Comparison of ENCODE assay signal across 9 cellular contexts in genomic region chr11:86064236-86064803, GRCh38. TPM values are rescaled to one million over a fixed set of nuclear protein-coding genes. Genes with fewer than 3 reads are reported as not detected.
DNase-seq lines count a peak whose midpoint lies in the region; ATAC-seq and TF ChIP-seq lines count a peak whose summit lies in the region.
"Had no signal": no experiment of that assay in that cellular context is flagged by ENCODE, and none has a peak within 500 bp of the region (broad histone marks: within the 10 kb centered on the region; RNA-seq: fewer than 3 reads in every experiment).

No MANE protein-coding gene starts in this region.

- H3K4me3 ChIP-seq in endocrine pancreas (ENCODE audit: control insufficient read depth, insufficient read depth, low read length) (peak overlapping the region; percentile 34), sigmoid colon (peak overlapping the region in 3 of 4 donors; percentile 9 to 95 (median 88))

- 72 to 77% methylated on average over 5 of the region's 5 CpGs for WGBS in sigmoid colon, 2 donors

- H3K9ac ChIP-seq in endocrine pancreas (ENCODE audit: control insufficient read depth, insufficient read depth, low read length): no peak overlapping the region

- peak; percentile 60 for DNase-seq in EL
- DNase-seq in RKO (ENCODE audit: low spot score): peak; percentile 36
- DNase-seq in sigmoid colon: no peak
- no peak for DNase-seq in cerebellar nuclear complex (lab: John Stamatoyannopoulos, UW)
- no peak for DNase-seq in SKM-1 treated with dmso at 0.1 percent for 144 hours (lab: John Stamatoyannopoulos, UW; ENCODE audit: unreplicated experiment)
- DNase-seq: NCI-H510A treated with DMSO at 0.1 percent for 48 hours had no signal

- intact Hi-C loops in sigmoid colon (cut with DNase I): loop anchor here (10.0 kb wide), 2 partner anchors 210 to 380 kb away; partner anchors contain the start of genes CCDC83 and CCDC89

- H3K4me1 ChIP-seq in endocrine pancreas (ENCODE audit: control insufficient read depth, insufficient read depth, low read length): peaks cover 15% of the 10 kb centered on the region
- H3K4me1 ChIP-seq in sigmoid colon: peaks cover 0 to 68% (median 51%) of the 10 kb centered on the region in 4 donors

- no peak for TF ChIP-seq CTCF in sigmoid colon (IDR thresholded peaks at IDR 0.05)

- peak overlapping the region in 3 of 4 donors; percentile 97 to 99 (median 97) for H3K27ac ChIP-seq in sigmoid colon

- no peaks in the 10 kb centered on the region for H3K9me3 ChIP-seq in endocrine pancreas (ENCODE audit: control insufficient read depth, low read length)
- no peaks in the 10 kb centered on the region for H3K9me3 ChIP-seq in sigmoid colon

- H3K27me3 ChIP-seq in endocrine pancreas (ENCODE audit: control insufficient read depth, insufficient read depth, low read length) (no peaks in the 10 kb centered on the region), sigmoid colon (no peaks in the 10 kb centered on the region)

- H3K36me3 ChIP-seq in endocrine pancreas (ENCODE audit: control insufficient read depth, insufficient read depth, low read length) (no peaks in the 10 kb centered on the region), sigmoid colon (no peaks in the 10 kb centered on the region)

- TF ChIP-seq EP300 in sigmoid colon (IDR thresholded peaks at IDR 0.05): no peak

- no peak for TF ChIP-seq POLR2A in sigmoid colon (IDR thresholded peaks at IDR 0.05)

- ATAC-seq in HG02610 (IDR thresholded peaks at IDR 0.05; ENCODE audit: unreplicated experiment): no peak
- no peak for ATAC-seq in GM18517 (IDR thresholded peaks at IDR 0.05; ENCODE audit: unreplicated experiment)

RNA-seq across cellular contexts. Expression of gene PICALM, which starts 4.6 kb away (rescaled TPM):
- 100 to 1,000 TPM; 213 to 250 (median 230) TPM for total RNA-seq in sigmoid colon
- 100 to 1,000 TPM in 1 of 3 donors, 10 to 100 TPM in 2; 55.3 to 100 (median 81.1) TPM for polyA plus RNA-seq in sigmoid colon

Comparison
In these comparisons a context has a peak if more than half of its experiments do, and no peak if none do; other contexts are left out.
1. DNase-seq: peak in EL (single experiment) and RKO (single experiment); none in sigmoid colon (single experiment), cerebellar nuclear complex (0 of 2) and SKM-1 treated with dmso at 0.1 percent for 144 hours (single experiment).